Comparison of ENCODE assay signal across 36 cellular contexts in genomic region chr10:50496228-50496627, GRCh38.
A peak's percentile ranks its signal among the peaks of the same experiment; 100 is the strongest.
DNase-seq lines count a peak whose midpoint lies in the region; ATAC-seq, FAIRE-seq and TF ChIP-seq lines count a peak whose summit lies in the region.
"Had no signal": no experiment of that assay in that cellular context is flagged by ENCODE, and none has a peak within 500 bp of the region (broad histone marks: within the 10 kb centered on the region; RNA-seq: fewer than 3 reads in every experiment).

No MANE protein-coding gene starts in this region.

- H3K36me3 Mint-ChIP-seq in activated CD4-positive, alpha-beta T cell treated with anti-CD3 and anti-CD28 coated beads, Interleukin-2, amount 10 ng/mL, durations not matched to agents 24 days and 14 days (ENCODE audit: low read depth) = peaks cover 27% of the 10 kb centered on the region
- no peaks in the 10 kb centered on the region for H3K36me3 Mint-ChIP-seq in activated T-helper 17 cell treated with anti-CD3 and anti-CD28 coated beads, Interleukin-2, amount 50 U/mL, for 72 hours (ENCODE audit: low read depth)

- H3K9me3 Mint-ChIP-seq in activated CD4-positive, alpha-beta T cell treated with anti-CD3 and anti-CD28 coated beads, Interleukin-2, amount 10 ng/mL, durations not matched to agents 24 days and 14 days = peaks cover 29% of the 10 kb centered on the region
- no peaks in the 10 kb centered on the region for H3K9me3 Mint-ChIP-seq in activated T-helper 17 cell treated with anti-CD3 and anti-CD28 coated beads, Interleukin-2, amount 50 U/mL, for 72 hours
- H3K9me3 Mint-ChIP-seq: type B pancreatic cell had no signal

- H3K27me3 ChIP-seq in gastrocnemius medialis (no peaks in the 10 kb centered on the region), prostate gland (replicated peaks; ENCODE audit: insufficient read depth) (no peaks in the 10 kb centered on the region)
- H3K27me3 ChIP-seq: esophagus squamous epithelium, foreskin keratinocyte, Peyer's patch had no signal

- intact Hi-C loops in activated CD4-positive, alpha-beta T cell treated with anti-CD3 and anti-CD28 coated beads, Interleukin-2, amount 10 ng/mL, durations not matched to agents 24 days and 14 days (cut with micrococcal nuclease) = no loop called here
- intact Hi-C loops in left ventricle myocardium superior (cut with micrococcal nuclease) (no loop called here), gastrocnemius medialis (cut with DNase I; ENCODE audit: low total_unique reads) (loop anchor here (2.0 kb wide), 1 partner anchor 25 kb away; no protein-coding TSS in a partner anchor), prostate gland (cut with DNase I) (no loop called here)

- no peak for ATAC-seq in activated T-helper 17 cell treated with anti-CD3 and anti-CD28 coated beads, Interleukin-2, amount 50 U/mL, for 72 hours (replicated peaks)
- ATAC-seq in left ventricle myocardium superior = peak; percentile 57
- ATAC-seq in gastrocnemius medialis = no peak
- ATAC-seq: foreskin keratinocyte had no signal

- no peak for TF ChIP-seq CTCF in gastrocnemius medialis (IDR thresholded peaks at IDR 0.05 in 4 of 5, conservative IDR thresholded peaks at IDR 0.05 in 1 of 5)
- no peak for TF ChIP-seq CTCF in prostate gland (IDR thresholded peaks at IDR 0.05)

- TF ChIP-seq POLR2A in gastrocnemius medialis (IDR thresholded peaks at IDR 0.05) = no peak
- TF ChIP-seq POLR2A in prostate gland (IDR thresholded peaks at IDR 0.05) = no peak

- H3K36me3 ChIP-seq in gastrocnemius medialis (no peaks in the 10 kb centered on the region), prostate gland (no peaks in the 10 kb centered on the region)
- H3K36me3 ChIP-seq: esophagus squamous epithelium, Peyer's patch had no signal

- H3K27ac Mint-ChIP-seq in activated CD4-positive, alpha-beta T cell treated with anti-CD3 and anti-CD28 coated beads, Interleukin-2, amount 10 ng/mL, durations not matched to agents 24 days and 14 days = peak overlapping the region; percentile 32
- H3K27ac Mint-ChIP-seq in activated T-helper 17 cell treated with anti-CD3 and anti-CD28 coated beads, Interleukin-2, amount 50 U/mL, for 72 hours = peak overlapping the region; percentile 86
- H3K27ac Mint-ChIP-seq: activated naive CD8-positive, alpha-beta T cell treated with anti-CD3 and anti-CD28 coated beads, Interleukin-2, amount 10 ng/mL, durations not matched to agents 7 days and 5 days; CD4-positive, alpha-beta T cell; IgD-negative memory B cell; type B pancreatic cell had no signal

- no peak for DNase-seq in activated CD4-positive, alpha-beta T cell treated with anti-CD3 and anti-CD28 coated beads, Interleukin-2, amount 10 ng/mL, durations not matched to agents 24 days and 14 days
- no peak for DNase-seq in activated CD4-positive, alpha-beta T cell treated with anti-CD3 and anti-CD28 coated beads for 4 hours
- DNase-seq in left ventricle myocardium superior (no peak), gastrocnemius medialis (no peak), frontal cortex (ENCODE audit: low spot score in 2 of 2) (no peak), NCI-H446 (lab: John Stamatoyannopoulos, UW) (no peak), prostate gland (ENCODE audit: low spot score) (no peak)
- DNase-seq: activated CD4-positive, alpha-beta T cell treated with anti-CD3 and anti-CD28 coated beads for 48 hours; activated gamma-delta T cell; activated naive CD8-positive, alpha-beta T cell treated with anti-CD3 and anti-CD28 coated beads, Interleukin-2, amount 10 ng/mL, durations not matched to agents 7 days and 5 days; activated T-cell treated with anti-CD3 and anti-CD28 coated beads, Interleukin-2, amount 50 U/mL, for 1 hour; CD4-positive, alpha-beta T cell; central memory CD4-positive, alpha-beta T cell; dermis blood vessel endothelial cell; DND-41; esophagus squamous epithelium; foreskin keratinocyte; GF-D8; GM23248; left cardiac atrium; NCI-H146; NCI-H446 treated with DMSO at 0.1 percent for 48 hours; NCI-H774; Peyer's patch; posterior cingulate gyrus; SIG-M5; stimulated activated CD4-positive, alpha-beta T cell treated with anti-CD3 and anti-CD28 coated beads, Interleukin-4, amount 100 ng/mL, for 4 hours; SW 1271 had no signal

- H3K4me3 ChIP-seq in gastrocnemius medialis (no peak overlapping the region), prostate gland (no peak overlapping the region)
- H3K4me3 ChIP-seq: esophagus squamous epithelium, GM23248, Peyer's patch had no signal

- FAIRE-seq in frontal cortex (lab: Jason Lieb, UNC) = no peak
- FAIRE-seq: D721Med, endometrium had no signal

- H3K4me3 Mint-ChIP-seq in activated CD4-positive, alpha-beta T cell treated with anti-CD3 and anti-CD28 coated beads, Interleukin-2, amount 10 ng/mL, durations not matched to agents 24 days and 14 days = no peak overlapping the region
- H3K4me3 Mint-ChIP-seq in activated T-helper 17 cell treated with anti-CD3 and anti-CD28 coated beads, Interleukin-2, amount 50 U/mL, for 72 hours = no peak overlapping the region
- H3K4me3 Mint-ChIP-seq: activated naive CD8-positive, alpha-beta T cell treated with anti-CD3 and anti-CD28 coated beads, Interleukin-2, amount 10 ng/mL, durations not matched to agents 7 days and 5 days; CD4-positive, alpha-beta T cell; neural crest cell; type B pancreatic cell had no signal

- H3K27ac ChIP-seq in gastrocnemius medialis = peak overlapping the region in 3 of 4 donors; percentile 70 to 79 (median 76)
- H3K27ac ChIP-seq in prostate gland = no peak overlapping the region
- H3K27ac ChIP-seq: 22Rv1, foreskin keratinocyte, GM23248, Peyer's patch, VCaP had no signal

- in situ Hi-C loops in gastrocnemius medialis (cut with MboI; ENCODE audit: low sequenced_read_pairs in 4 of 4) = no loop called here

- no peaks in the 10 kb centered on the region for H3K27me3 Mint-ChIP-seq in activated CD4-positive, alpha-beta T cell treated with anti-CD3 and anti-CD28 coated beads, Interleukin-2, amount 10 ng/mL, durations not matched to agents 24 days and 14 days
- no peaks in the 10 kb centered on the region for H3K27me3 Mint-ChIP-seq in activated T-helper 17 cell treated with anti-CD3 and anti-CD28 coated beads, Interleukin-2, amount 50 U/mL, for 72 hours
- H3K27me3 Mint-ChIP-seq: activated naive CD8-positive, alpha-beta T cell treated with anti-CD3 and anti-CD28 coated beads, Interleukin-2, amount 10 ng/mL, durations not matched to agents 7 days and 5 days; CD4-positive, alpha-beta T cell; IgD-negative memory B cell; type B pancreatic cell had no signal

- H3K4me1 ChIP-seq in gastrocnemius medialis (peaks cover 4 to 16% of the 10 kb centered on the region in 2 donors), prostate gland (replicated peaks) (no peaks in the 10 kb centered on the region)
- H3K4me1 ChIP-seq: Peyer's patch had no signal

- 70% methylated on average over 2 of the region's 2 CpGs for whole genome bisulfite sequencing in prostate gland

- H3K9me3 ChIP-seq in gastrocnemius medialis (no peaks in the 10 kb centered on the region), prostate gland (no peaks in the 10 kb centered on the region)
- H3K9me3 ChIP-seq: esophagus squamous epithelium, Peyer's patch had no signal

- peaks cover 31% of the 10 kb centered on the region for H3K4me1 Mint-ChIP-seq in activated CD4-positive, alpha-beta T cell treated with anti-CD3 and anti-CD28 coated beads, Interleukin-2, amount 10 ng/mL, durations not matched to agents 24 days and 14 days
- H3K4me1 Mint-ChIP-seq in activated T-helper 17 cell treated with anti-CD3 and anti-CD28 coated beads, Interleukin-2, amount 50 U/mL, for 72 hours = peaks cover 23% of the 10 kb centered on the region

Comparison
In these comparisons a context has a peak if more than half of its experiments do, and no peak if none do; other contexts are left out.
1. H3K27ac ChIP-seq: peak in gastrocnemius medialis (3 of 4); none in prostate gland (0 of 2).